In genomic region chr1:37553927-37554808, GRCh38 we compare ENCODE assay signal across 8 cellular contexts. TPM values are rescaled to one million over a fixed set of nuclear protein-coding genes. Genes with fewer than 3 reads are reported as not detected.
A peak's percentile ranks its signal among the peaks of the same experiment; 100 is the strongest.
DNase-seq lines count a peak whose midpoint lies in the region; ATAC-seq and TF ChIP-seq lines count a peak whose summit lies in the region.

Gene SNIP1 (minus strand): TSS chr1:37554293. CDS start chr1:37554229, 64 bp downstream.

- peak within 1 kb of the TSS; percentile 94 for H3K27ac Mint-ChIP-seq in Caco-2 (ENCODE audit: unreplicated experiment)

- peak; percentile 91 for ATAC-seq in GM21528 (IDR thresholded peaks at IDR 0.05; ENCODE audit: low FRiP score, unreplicated experiment)

- peaks cover 9% of the 10 kb centered on the region for H3K4me1 Mint-ChIP-seq in Caco-2 (ENCODE audit: low read depth, unreplicated experiment)

- no TSS peak for BruUV-seq in Caco-2 (replicated peaks; lab: Mats Ljungman, UMichigan)

- H3K4me1 ChIP-seq in Caco-2 (0 out of 2 replicates have a peak, but pooled peaks cover 4% of the 10 kb centered on the region), mucosa of rectum (ENCODE audit: control insufficient read depth in 2 of 2, insufficient read depth in 2 of 2, low read length in 2 of 2) (peaks cover 13 to 16% of the 10 kb centered on the region in 2 donors)

- TF ChIP-seq CTCF in Caco-2 (IDR thresholded peaks at IDR 0.05; ENCODE audit: insufficient read depth in 1 of 2, low read depth in 1 of 2, low read length in 1 of 2, severe bottlenecking in 1 of 2, unreplicated experiment in 1 of 2) = no peak

- POLR2A ChIA-PET in Caco-2 (lab: Charles Lee) = interaction anchor here (0.6 to 1.1 kb wide), 2 partner anchors 40 to 136 kb away, joined by 3 to 4 read pairs; partner anchors contain the start of gene MEAF6

- CTCF ChIA-PET in Caco-2 (lab: Charles Lee) = interaction anchor here (1.0 kb wide), 1 partner anchor 49 kb away, joined by 5 read pairs; no protein-coding TSS in a partner anchor

- H3K27me3 Mint-ChIP-seq in Caco-2 (ENCODE audit: insufficient read depth, unreplicated experiment) = no peaks in the 10 kb centered on the region

- H3K27ac ChIP-seq in mucosa of rectum (ENCODE audit: low read depth in 2 of 2, low read length in 2 of 2) = peak within 1 kb of the TSS; percentile 77 to 89

- no peaks in the 10 kb centered on the region for H3K9me3 ChIP-seq in Caco-2
- H3K9me3 ChIP-seq in mucosa of rectum (ENCODE audit: control insufficient read depth in 2 of 2, low read length in 2 of 2) = no peaks in the 10 kb centered on the region

- H3K9ac ChIP-seq in mucosa of rectum (ENCODE audit: low read depth in 1 of 2, low read length in 2 of 2) = peak within 1 kb of the TSS; percentile 90 to 91

- peak within 1 kb of the TSS; percentile 90 for H3K4me3 ChIP-seq in Caco-2 (ENCODE audit: low read depth, low read length)
- peak within 1 kb of the TSS; percentile 81 to 97 for H3K4me3 ChIP-seq in mucosa of rectum (ENCODE audit: low read length in 2 of 2)

- H3K27me3 ChIP-seq in Caco-2 (replicated peaks; ENCODE audit: control insufficient read depth, insufficient read depth, low read length) = no peaks in the 10 kb centered on the region
- H3K27me3 ChIP-seq in mucosa of rectum (ENCODE audit: control insufficient read depth in 2 of 2, insufficient read depth in 2 of 2, low read length in 2 of 2) = no peaks in the 10 kb centered on the region

- H3K4me3 Mint-ChIP-seq in Caco-2 (ENCODE audit: unreplicated experiment) = peak within 1 kb of the TSS; percentile 95

- DNase-seq in Caco-2 (peak; percentile 86 to 87), KG1 (lab: John Stamatoyannopoulos, UW) (peak; percentile 81), erythroblast (lab: John Stamatoyannopoulos, UW) (peak; percentile 93 to 94)
- peak; percentile 88 for DNase-seq in activated T-cell treated with anti-CD3 and anti-CD28 coated beads, Interleukin-2, amount 50 U/mL, for 1 hour
- DNase-seq in stimulated activated CD8-positive, alpha-beta memory T cell treated with anti-CD3 and anti-CD28 coated beads, Interleukin-4, amount 100 ng/mL, for 4 hours (ENCODE audit: low read depth in 2 of 2, low spot score in 1 of 2) = peak; percentile 86

- peak; percentile 80 for TF ChIP-seq POLR2A in erythroblast (IDR thresholded peaks at IDR 0.05; ENCODE audit: low read length)

- no peaks in the 10 kb centered on the region for H3K36me3 ChIP-seq in Caco-2 (ENCODE audit: control insufficient read depth, insufficient read depth, low read length)
- peaks cover 3% of the 10 kb centered on the region in 2 donors for H3K36me3 ChIP-seq in mucosa of rectum (ENCODE audit: control insufficient read depth in 2 of 2, insufficient read depth in 2 of 2, low read length in 2 of 2)

- no peaks in the 10 kb centered on the region for H3K9me3 Mint-ChIP-seq in Caco-2 (ENCODE audit: unreplicated experiment)

- peaks cover 28% of the 10 kb centered on the region for H3K36me3 Mint-ChIP-seq in Caco-2 (ENCODE audit: insufficient read depth, unreplicated experiment)

- intact Hi-C loops in Caco-2 (cut with micrococcal nuclease; ENCODE audit: unreplicated experiment) = no loop called here

TF ChIP-seq in PFSK-1, 5 proteins besides CTCF, POLR2A, EP300 and RAD21:
- peak; percentile 58; the same call in 1 of the 2 replicates for TF ChIP-seq TAF1 (IDR thresholded peaks at IDR 0.05; ENCODE audit: borderline replicate concordance, insufficient read depth, low read length)
- no peak for TF ChIP-seq REST (IDR thresholded peaks at IDR 0.05; ENCODE audit: insufficient read depth in 1 of 2, low read depth in 2 of 2, low read length in 2 of 2)
- TF ChIP-seq FOXP2 (optimal IDR thresholded peaks at IDR 0.05; ENCODE audit: borderline replicate concordance, extremely low read depth, extremely low read length, insufficient read depth) = no peak
- TF ChIP-seq POLR2AphosphoS5 (IDR thresholded peaks at IDR 0.05; ENCODE audit: low read depth, low read length) = peak; percentile 82
- TF ChIP-seq SIN3A (IDR thresholded peaks at IDR 0.05; ENCODE audit: borderline replicate concordance, insufficient read depth, low read length) = peak; percentile 80

RNA-seq across cellular contexts. Expression of gene SNIP1, which starts in this region (rescaled TPM):
- total RNA-seq in Caco-2 (2022) = 13.7 and 14.6 TPM in 2 replicates
- polyA plus RNA-seq in PFSK-1 (2012; ENCODE audit: insufficient read length, low read depth) = 15.0 TPM

Comparison
In these comparisons a context has a peak if more than half of its experiments do, and no peak if none do; other contexts are left out.
1. Peak in every context shown above with its lines: DNase-seq, ATAC-seq, H3K4me3 ChIP-seq and H3K27ac ChIP-seq.